ENCODE assay signal across 29 cellular contexts in genomic region chr21:34558166-34558565, GRCh38. TPM values are rescaled to one million over a fixed set of nuclear protein-coding genes. Genes with fewer than 3 reads are reported as not detected.
A peak's percentile ranks its signal among the peaks of the same experiment; 100 is the strongest.
DNase-seq lines count a peak whose midpoint lies in the region; TF ChIP-seq lines count a peak whose summit lies in the region.
"Had no signal": no experiment of that assay in that cellular context is flagged by ENCODE, and none has a peak within 500 bp of the region (broad histone marks: within the 10 kb centered on the region; RNA-seq: fewer than 3 reads in every experiment).

No MANE protein-coding gene starts in this region.

- H3K27me3 Mint-ChIP-seq in MCF 10A (ENCODE audit: insufficient read depth, unreplicated experiment) (no peaks in the 10 kb centered on the region), type B pancreatic cell (no peaks in the 10 kb centered on the region)
- H3K27me3 Mint-ChIP-seq: CD4-positive, alpha-beta memory T cell; IgD-negative memory B cell had no signal

- no peak for TF ChIP-seq EP300 in sigmoid colon (IDR thresholded peaks at IDR 0.05)

- no peaks in the 10 kb centered on the region for H3K27me3 ChIP-seq in breast epithelium
- H3K27me3 ChIP-seq in sigmoid colon = no peaks in the 10 kb centered on the region
- H3K27me3 ChIP-seq: BLaER1 treated with 17β-estradiol and CSF1 and Interleukin-3, amounts not matched to agents 10 nM and 100 nM had no signal

- no peaks in the 10 kb centered on the region for H3K9me3 ChIP-seq in breast epithelium
- no peaks in the 10 kb centered on the region for H3K9me3 ChIP-seq in sigmoid colon
- H3K9me3 ChIP-seq: A549 had no signal

- CTCF ChIA-PET in MCF 10A (lab: Yijun Ruan, JAX) (interaction anchor here (0.8 kb wide), 1 partner anchor 32 kb away, joined by 4 read pairs; no protein-coding TSS in a partner anchor), RWPE1 (lab: Yijun Ruan, JAX) (interaction anchor here (1.1 kb wide), 1 partner anchor 45 kb away, joined by 3 read pairs; no protein-coding TSS in a partner anchor)

- H3K36me3 Mint-ChIP-seq in MCF 10A (ENCODE audit: insufficient read depth, unreplicated experiment) (no peaks in the 10 kb centered on the region), type B pancreatic cell (peaks cover 9% of the 10 kb centered on the region)

- TF ChIP-seq CTCF in MCF 10A (IDR thresholded peaks at IDR 0.05; ENCODE audit: unreplicated experiment) = no peak
- TF ChIP-seq CTCF in breast epithelium (IDR thresholded peaks at IDR 0.05) = no peak
- no peak for TF ChIP-seq CTCF in RWPE1 (conservative IDR thresholded peaks at IDR 0.05; ENCODE audit: low read depth)
- TF ChIP-seq CTCF in type B pancreatic cell (conservative IDR thresholded peaks at IDR 0.05) = no peak
- no peak for TF ChIP-seq CTCF in sigmoid colon (IDR thresholded peaks at IDR 0.05)

- POLR2A ChIA-PET in MCF 10A (lab: Yijun Ruan, JAX) (interaction anchor here (0.7 kb wide), 1 partner anchor 35 kb away, joined by 3 read pairs; no protein-coding TSS in a partner anchor), RWPE1 (lab: Yijun Ruan, JAX; ENCODE audit: low non-redundant PET) (no interaction called here)

- DNase-seq in MCF 10A (ENCODE audit: unreplicated experiment) = peak; percentile 17
- DNase-seq in breast epithelium (ENCODE audit: low spot score in 2 of 2) = no peak
- peak; percentile 36 for DNase-seq in RWPE1 (ENCODE audit: low spot score)
- peak; percentile 52 for DNase-seq in epithelial cell of prostate (ENCODE audit: low read depth, low spot score)
- no peak for DNase-seq in type B pancreatic cell (ENCODE audit: extremely low spot score, unreplicated experiment)
- no peak for DNase-seq in iPS-NIHi11 (ENCODE audit: low spot score)
- no peak for DNase-seq in sigmoid colon
- DNase-seq: AML-193; CD4-positive, alpha-beta memory T cell; COR-L47; DMS53; EL; GDM1; H9; HFFc6; NCI-H1048; NCI-H1694; NCI-H2227 treated with DMSO at 0.1 percent for 48 hours; NCI-H510A; NCI-H69; RPMI8226; SHP77 treated with DMSO at 0.1 percent for 48 hours had no signal

- H3K27ac Mint-ChIP-seq in MCF 10A (ENCODE audit: low read depth, unreplicated experiment) = no peak overlapping the region
- peak overlapping the region; percentile 48 for H3K27ac Mint-ChIP-seq in type B pancreatic cell
- H3K27ac Mint-ChIP-seq: CD4-positive, alpha-beta memory T cell; GM23338; H9; HFFc6; IgD-negative memory B cell had no signal

- H3K4me3 Mint-ChIP-seq in MCF 10A (ENCODE audit: unreplicated experiment) = no peak overlapping the region
- H3K4me3 Mint-ChIP-seq in type B pancreatic cell = no peak overlapping the region
- H3K4me3 Mint-ChIP-seq: CD4-positive, alpha-beta memory T cell; GM23338; H9; HFFc6; IgD-negative memory B cell had no signal

- no TSS peak for BruUV-seq in MCF 10A (replicated peaks; lab: Mats Ljungman, UMichigan)

- H3K4me3 ChIP-seq in breast epithelium = no peak overlapping the region
- H3K4me3 ChIP-seq in sigmoid colon = no peak overlapping the region
- H3K4me3 ChIP-seq: A549; BLaER1 treated with 17β-estradiol and CSF1 and Interleukin-3, amounts not matched to agents 10 nM and 100 nM; GM12878; GM23338; SK-N-MC had no signal

- TF ChIP-seq POLR2A in breast epithelium (IDR thresholded peaks at IDR 0.05) (no peak), sigmoid colon (IDR thresholded peaks at IDR 0.05) (no peak)

- H3K4me1 ChIP-seq in breast epithelium = no peaks in the 10 kb centered on the region
- peaks cover 0 to 9% (median 3%) of the 10 kb centered on the region in 4 donors for H3K4me1 ChIP-seq in sigmoid colon
- H3K4me1 ChIP-seq: A549 had no signal

- H3K36me3 ChIP-seq in breast epithelium = no peaks in the 10 kb centered on the region
- H3K36me3 ChIP-seq in sigmoid colon = no peaks in the 10 kb centered on the region

- intact Hi-C loops in MCF 10A (cut with micrococcal nuclease) = no loop called here
- intact Hi-C loops in breast epithelium (cut with DNase I; ENCODE audit: low total_unique reads) = no loop called here
- intact Hi-C loops in sigmoid colon (cut with DNase I) = no loop called here

- H3K9me3 Mint-ChIP-seq in MCF 10A (ENCODE audit: unreplicated experiment) = peaks cover 6% of the 10 kb centered on the region
- peaks cover 17% of the 10 kb centered on the region for H3K9me3 Mint-ChIP-seq in type B pancreatic cell

- WGBS in sigmoid colon, 2 donors = 87 to 90% methylated on average over 5 of the region's 5 CpGs

- H3K4me1 Mint-ChIP-seq in MCF 10A (ENCODE audit: insufficient read depth, unreplicated experiment) (no peaks in the 10 kb centered on the region), type B pancreatic cell (ENCODE audit: unreplicated experiment) (peaks cover 13% of the 10 kb centered on the region)
- H3K4me1 Mint-ChIP-seq: GM23338, IgD-negative memory B cell had no signal

- H3K27ac ChIP-seq in breast epithelium = peak overlapping the region in 1 of 2 donors; percentile 58
- peak overlapping the region; percentile 48; the same call in 1 of the 2 replicates for H3K27ac ChIP-seq in RWPE1
- peak overlapping the region; percentile 84 for H3K27ac ChIP-seq in epithelial cell of prostate
- H3K27ac ChIP-seq in sigmoid colon = no peak overlapping the region
- H3K27ac ChIP-seq: A549; BLaER1 treated with 17β-estradiol and CSF1 and Interleukin-3, amounts not matched to agents 10 nM and 100 nM; KMS-11; SK-N-MC had no signal

RNA-seq across cellular contexts. Expression of gene KCNE1, which starts 46.2 kb away (rescaled TPM):
- 0.14 and 0.20 TPM in 2 replicates for total RNA-seq in MCF 10A (2022)
- 1 to 10 TPM; 1.6 to 6.7 (median 2.2) TPM for total RNA-seq in breast epithelium
- total RNA-seq in type B pancreatic cell (ENCODE audit: low replicate concordance) = 0.14 and 0.51 TPM in 2 replicates
- total RNA-seq in sigmoid colon = 1 to 10 TPM; 1.8 to 7.2 (median 2.9) TPM
- under 1 TPM in 2 of 3 donors, not detected in 1; 0.60 TPM for polyA plus RNA-seq in sigmoid colon
- polyA plus RNA-seq: GM23338, IgD-negative memory B cell had no signal

RNA-seq across cellular contexts. Expression of gene RCAN1, which starts 56.7 kb away (rescaled TPM):
- total RNA-seq in MCF 10A (2022) (11.9 and 18.4 TPM in 2 replicates), breast epithelium (10 to 100 TPM; 30.1 to 73.0 (median 47.9) TPM), type B pancreatic cell (ENCODE audit: low replicate concordance) (13.4 and 16.5 TPM in 2 replicates), sigmoid colon (10 to 100 TPM; 21.4 to 79.6 (median 28.2) TPM)
- polyA plus RNA-seq in sigmoid colon = 100 to 1,000 TPM in 1 of 3 donors, 10 to 100 TPM in 2; 38.3 to 148 (median 65.5) TPM

Comparison
In these comparisons a context has a peak if more than half of its experiments do, and no peak if none do; other contexts are left out.
1. DNase-seq: peak in MCF 10A (single experiment), RWPE1 (single experiment) and epithelial cell of prostate (single experiment); none in breast epithelium (0 of 2), type B pancreatic cell (single experiment), iPS-NIHi11 (single experiment) and sigmoid colon (single experiment).
2. H3K27ac ChIP-seq: peak in RWPE1 (single experiment) and epithelial cell of prostate (single experiment); none in sigmoid colon (0 of 4).